ENCODE assay signal across 24 cellular contexts in the genomic region with DNA sequence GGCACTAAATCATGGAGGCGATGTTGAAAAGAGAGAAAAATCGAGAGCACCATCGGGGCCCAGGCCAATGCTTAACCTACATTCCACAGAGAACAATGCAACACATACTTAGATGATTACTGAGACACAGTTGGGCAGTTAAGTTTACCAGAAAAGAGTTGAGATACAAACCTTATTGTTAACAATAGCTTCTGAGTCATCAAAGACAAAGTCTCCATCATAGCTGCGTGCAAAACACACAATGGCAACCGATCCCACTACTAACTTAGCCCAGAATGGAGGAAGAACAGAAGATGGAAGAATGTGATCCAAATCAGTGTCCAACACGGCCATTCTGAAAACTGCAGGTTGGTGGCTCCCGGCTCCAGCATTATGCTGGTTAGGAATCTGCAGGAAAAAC. TPM values are rescaled to one million over a fixed set of nuclear protein-coding genes. Genes with fewer than 3 reads are reported as not detected.
A peak's percentile ranks its signal among the peaks of the same experiment; 100 is the strongest.
DNase-seq lines count a peak whose midpoint lies in the region; ATAC-seq and TF ChIP-seq lines count a peak whose summit lies in the region.
"Had no signal": no experiment of that assay in that cellular context is flagged by ENCODE, and none has a peak within 500 bp of the region (broad histone marks: within the 10 kb centered on the region; RNA-seq: fewer than 3 reads in every experiment).

No MANE protein-coding gene starts in this region.

- no peak for TF ChIP-seq RAD21 in IMR-90 (IDR thresholded peaks at IDR 0.05; ENCODE audit: low read length)

- no peaks in the 10 kb centered on the region for H3K9me3 ChIP-seq in IMR-90 (ENCODE audit: control insufficient read depth, insufficient read depth, low read length)
- H3K9me3 ChIP-seq: colonic mucosa, SJCRH30 had no signal

- H2AK5ac ChIP-seq in IMR-90 (ENCODE audit: low read depth, low read length), result no peak overlapping the region

- no peak overlapping the region for H2AFZ ChIP-seq in IMR-90 (replicated peaks; ENCODE audit: low read length, poor library complexity)
- H2AFZ ChIP-seq: parathyroid adenoma had no signal

- in situ Hi-C loops in IMR-90 (cut with MboI; ENCODE audit: low sequenced_read_pairs), result no loop called here

- H3K9me1 ChIP-seq in IMR-90 (ENCODE audit: insufficient read depth, low read length), result peaks cover 3% of the 10 kb centered on the region; the same call in 1 of the 2 replicates

- no peak overlapping the region for H4K5ac ChIP-seq in IMR-90 (ENCODE audit: low read depth, low read length)

- H3K14ac ChIP-seq in IMR-90 (replicated peaks; ENCODE audit: low read depth, low read length), result no peak overlapping the region

- no TSS peak for BruUV-seq in IMR-90 (replicated peaks; lab: Mats Ljungman, UMichigan)

- H2BK15ac ChIP-seq in IMR-90 (ENCODE audit: low read depth, low read length), result no peak overlapping the region

- H3K79me1 ChIP-seq in IMR-90 (ENCODE audit: low read depth in 1 of 2, low read length in 2 of 2), result peaks cover 6 to 15% of the 10 kb centered on the region in 2 experiments

- H3K18ac ChIP-seq in IMR-90 (ENCODE audit: low read depth, low read length), result no peak overlapping the region

- H3K36me3 ChIP-seq in IMR-90 (ENCODE audit: control insufficient read depth, insufficient read depth, low read length), result peaks cover 30% of the 10 kb centered on the region
- H3K36me3 ChIP-seq: colonic mucosa had no signal

- no CpG with 5 or more reads among the region's 7 CpGs for WGBS in IMR-90 (ENCODE audit: extremely low coverage in 2 of 2, insufficient read length in 1 of 2), 2 experiments

- H3K4me3 Mint-ChIP-seq in brain, result no peak overlapping the region
- H3K4me3 Mint-ChIP-seq: naive thymus-derived CD4-positive, alpha-beta T cell; T-helper 2 cell treated with Interferon-gamma antibody and Interleukin-4, amounts not matched to agents 5 μg/mL and 100 μg/mL, for 36 hours had no signal

- H3K9ac ChIP-seq in IMR-90 (ENCODE audit: low read depth, low read length), result no peak overlapping the region
- H3K9ac ChIP-seq: parathyroid adenoma had no signal

- CTCF ChIA-PET in IMR-90 (lab: Yijun Ruan, JAX), result no interaction called here

- peaks cover 60% of the 10 kb centered on the region for H3K36me3 Mint-ChIP-seq in brain

- TF ChIP-seq CTCF in IMR-90 (conservative IDR thresholded peaks at IDR 0.05; ENCODE audit: low read depth, low read length) (no peak), brain (conservative IDR thresholded peaks at IDR 0.05) (no peak)

- dilution Hi-C loops in IMR-90 (cut with HindIII; ENCODE audit: low sequenced_read_pairs, unreplicated experiment), result no loop called here

- H3K9me3 Mint-ChIP-seq in brain, result no peaks in the 10 kb centered on the region
- H3K9me3 Mint-ChIP-seq: activated T-helper 2 cell treated with anti-CD3 and anti-CD28 coated beads, Interferon-gamma antibody, Interleukin-2, Interleukin-4, amounts not matched to agents 10 μg/mL and 5 μg/mL and 100 μg/mL, durations not matched to agents 14 hours and 24 hours and 36 hours; naive thymus-derived CD4-positive, alpha-beta T cell; T-helper 2 cell treated with Interferon-gamma antibody and Interleukin-4, amounts not matched to agents 5 μg/mL and 100 μg/mL, for 36 hours had no signal

- peaks cover 1% of the 10 kb centered on the region; the same call in 1 of the 2 replicates for H4K20me1 ChIP-seq in IMR-90 (ENCODE audit: insufficient read depth, low read length)

- peaks cover 6% of the 10 kb centered on the region for H3K27me3 Mint-ChIP-seq in brain
- H3K27me3 Mint-ChIP-seq: naive thymus-derived CD4-positive, alpha-beta T cell had no signal

- peaks cover 9% of the 10 kb centered on the region; the same call in 1 of the 2 replicates for H3K4me1 ChIP-seq in IMR-90 (ENCODE audit: control insufficient read depth, insufficient read depth, low read length)
- H3K4me1 ChIP-seq: parathyroid adenoma, SJCRH30 had no signal

- H2BK20ac ChIP-seq in IMR-90 (ENCODE audit: low read depth, low read length), result no peak overlapping the region

- no peak overlapping the region for H3K4me3 ChIP-seq in IMR-90 (ENCODE audit: insufficient read depth, low read depth, low read length)
- H3K4me3 ChIP-seq: colonic mucosa, lung, SJCRH30, skin epidermis had no signal

- H4K91ac ChIP-seq in IMR-90 (ENCODE audit: insufficient read depth, low read depth, low read length), result no peak overlapping the region

- no peak overlapping the region for H3K4me2 ChIP-seq in IMR-90 (ENCODE audit: low read depth, low read length)

- POLR2A ChIA-PET in IMR-90 (lab: Charles Lee; ENCODE audit: unreplicated experiment), result no interaction called here

- H3K27me3 ChIP-seq in IMR-90 (ENCODE audit: control insufficient read depth, insufficient read depth, low read length), result no peaks in the 10 kb centered on the region
- H3K27me3 ChIP-seq: colonic mucosa, SJCRH30 had no signal

- H3K27ac Mint-ChIP-seq in brain, result peak overlapping the region in 4 of 5 experiments; percentile 17 to 57 (median 50)
- H3K27ac Mint-ChIP-seq: activated T-helper 2 cell treated with anti-CD3 and anti-CD28 coated beads, Interferon-gamma antibody, Interleukin-2, Interleukin-4, amounts not matched to agents 10 μg/mL and 5 μg/mL and 100 μg/mL, durations not matched to agents 14 hours and 24 hours and 36 hours; T-helper 2 cell treated with Interferon-gamma antibody and Interleukin-4, amounts not matched to agents 5 μg/mL and 100 μg/mL, for 36 hours had no signal

- intact Hi-C loops in IMR-90 (cut with micrococcal nuclease), result no loop called here

- H3K4me1 Mint-ChIP-seq in brain, result peaks cover 61% of the 10 kb centered on the region

- no peak overlapping the region for H2AK9ac ChIP-seq in IMR-90 (replicated peaks; ENCODE audit: low read depth, low read length, poor library complexity)

- H3K27ac ChIP-seq in IMR-90 (ENCODE audit: insufficient read depth, low read length) (no peak overlapping the region), substantia nigra (ENCODE audit: low read depth, low read length, poor library complexity, severe bottlenecking) (peak overlapping the region; percentile 58)
- H3K27ac ChIP-seq: colonic mucosa, epithelial cell of prostate, parathyroid adenoma, SJCRH30, skin epidermis had no signal

- peak; percentile 17 for DNase-seq in IMR-90
- peak; percentile 52 for DNase-seq in glomerular endothelial cell (ENCODE audit: extremely low read depth, low read depth, low spot score)
- DNase-seq in substantia nigra (lab: John Stamatoyannopoulos, UW), result no peak
- no peak for DNase-seq in DMS114 treated with DMSO at 0.1 percent for 48 hours (lab: John Stamatoyannopoulos, UW; ENCODE audit: unreplicated experiment)
- DNase-seq: activated CD4-positive, CD25-positive, alpha-beta regulatory T cell treated with anti-CD3 and anti-CD28 coated beads, Interleukin-2, amount 50 U/mL, for 72 hours; Calu3; colonic mucosa; Karpas-422; naive thymus-derived CD4-positive, alpha-beta T cell; NCI-H1092; NCI-H2081 treated with DMSO at 0.1 percent for 48 hours; NCI-H526 treated with DMSO at 0.1 percent for 48 hours; SJCRH30; stimulated activated CD4-positive, alpha-beta T cell treated with anti-CD3 and anti-CD28 coated beads, Interleukin-4, amount 100 ng/mL, for 4 hours had no signal

- ATAC-seq in IMR-90 (ENCODE audit: low read depth), result no peak
- ATAC-seq in HG03108 (IDR thresholded peaks at IDR 0.05; ENCODE audit: unreplicated experiment), result no peak
- ATAC-seq in HG03196 (IDR thresholded peaks at IDR 0.05; ENCODE audit: unreplicated experiment), result no peak
- ATAC-seq in HG03159 (IDR thresholded peaks at IDR 0.05; ENCODE audit: unreplicated experiment), result no peak
- ATAC-seq: naive thymus-derived CD4-positive, alpha-beta T cell had no signal

- H4K8ac ChIP-seq in IMR-90 (ENCODE audit: low read depth in 2 of 2, low read length in 2 of 2), result no peak overlapping the region

- no peak overlapping the region for H2BK5ac ChIP-seq in IMR-90 (ENCODE audit: low read depth, low read length, poor library complexity, severe bottlenecking)

- H3K23ac ChIP-seq in IMR-90 (ENCODE audit: low read depth, low read length), result no peak overlapping the region

- H3K56ac ChIP-seq in IMR-90 (ENCODE audit: extremely low read depth, insufficient read depth, low read length), result no peak overlapping the region

- no peak overlapping the region for H2BK120ac ChIP-seq in IMR-90 (ENCODE audit: low read depth, low read length)

- no peak overlapping the region for H3K4ac ChIP-seq in IMR-90 (ENCODE audit: low read depth, low read length)

- no peak for TF ChIP-seq POLR2A in IMR-90 (IDR thresholded peaks at IDR 0.05; ENCODE audit: low read depth, low read length)

TF ChIP-seq in IMR-90, 13 proteins besides CTCF, POLR2A, EP300 and RAD21:
- TF ChIP-seq NFE2L2 (IDR thresholded peaks at IDR 0.05; ENCODE audit: low read depth, low read length), result no peak
- no peak for TF ChIP-seq MXI1 (IDR thresholded peaks at IDR 0.05; ENCODE audit: borderline replicate concordance, low read depth, low read length)
- TF ChIP-seq CEBPB (IDR thresholded peaks at IDR 0.05; ENCODE audit: low read depth, low read length), result no peak

RNA-seq across cellular contexts. Expression of a gene that starts 6.2 kb away (rescaled TPM):
- total RNA-seq in IMR-90 (2012; rRNA removed) (13.1 and 14.3 TPM in 2 replicates), glomerular endothelial cell (26.7 and 27.7 TPM in 2 replicates)
- polyA plus RNA-seq in IMR-90 (2012; rRNA removed) (7.4 and 8.4 TPM in 2 replicates), brain (ENCODE audit: insufficient read depth, low read depth, low replicate concordance) (32.4 TPM)
- polyA plus RNA-seq in IMR-90 (2012; cell fraction: cytosol; rRNA removed), result 6.2 and 6.5 TPM in 2 replicates
- polyA plus RNA-seq in IMR-90 (2012; cell fraction: nucleus; rRNA removed; ENCODE audit: low replicate concordance), result 9.1 and 18.2 TPM in 2 replicates

Comparison
In these comparisons a context has a peak if more than half of its experiments do, and no peak if none do; other contexts are left out.
1. DNase-seq: peak in IMR-90 (single experiment) and glomerular endothelial cell (single experiment); none in substantia nigra (0 of 49) and DMS114 treated with DMSO at 0.1 percent for 48 hours (single experiment).